Comparison of ENCODE assay signal across 1 cellular context in genomic region chr11:67410984-67411784, GRCh38.
TF ChIP-seq lines count a peak whose summit lies in the region.

No MANE protein-coding gene starts in this region.

TF ChIP-seq in GM12878, 131 proteins besides CTCF, POLR2A, EP300 and RAD21:
- TF ChIP-seq POLR2AphosphoS2 (IDR thresholded peaks at IDR 0.05; ENCODE audit: low read depth, low read length) (0 out of 2 replicates have a peak, but pooled peaks have one; percentile 53), LARP7 (IDR thresholded peaks at IDR 0.05) (no peak)
TF ChIP-seq in GM12878: peak in this region for 1.
